31 cellular contexts compared by ENCODE assay signal in the genomic region with DNA sequence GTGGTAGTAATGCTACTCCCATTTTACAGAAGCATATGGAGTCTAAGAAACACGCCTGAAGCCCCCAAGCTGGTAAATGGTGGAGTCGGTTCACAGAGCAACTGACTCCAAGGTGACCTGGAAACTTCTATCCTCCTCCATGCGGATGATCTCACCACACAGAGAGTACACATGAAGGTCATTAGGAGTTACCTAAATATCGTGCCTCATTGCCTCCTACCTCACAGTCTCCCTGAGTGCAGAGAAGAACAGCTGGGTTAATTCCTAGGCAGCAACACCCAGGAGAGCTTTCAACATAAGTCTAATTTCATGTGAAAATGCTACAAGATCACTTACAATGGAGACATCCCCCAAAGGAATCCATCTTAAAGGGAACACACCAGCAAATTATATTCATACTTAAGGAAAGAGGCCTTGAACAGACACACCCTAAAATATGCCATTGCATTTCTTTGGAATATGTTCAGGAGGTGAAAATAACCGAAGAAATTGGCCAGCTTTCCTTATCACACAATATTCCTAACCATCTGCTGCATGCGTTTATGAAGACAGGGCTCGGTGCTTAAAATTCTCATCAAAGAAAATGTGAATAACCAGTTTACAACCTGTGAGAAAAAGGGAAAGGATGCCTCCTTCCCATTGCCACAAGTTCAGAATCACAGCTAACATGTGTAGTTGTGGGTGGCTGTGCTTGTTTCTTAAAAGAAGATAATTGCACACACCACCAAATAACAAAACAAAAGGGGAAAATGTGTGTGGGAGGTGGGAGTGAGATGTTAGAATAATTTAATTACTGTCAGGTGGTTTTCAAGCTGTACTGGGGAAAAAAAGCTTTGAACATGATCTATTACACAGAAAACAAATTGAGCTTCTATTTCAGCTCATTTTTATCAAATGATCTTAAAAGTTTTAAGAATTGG.
DNase-seq lines count a peak whose midpoint lies in the region; ATAC-seq lines count a peak whose summit lies in the region.
"Had no signal": no experiment of that assay in that cellular context is flagged by ENCODE, and none has a peak within 500 bp of the region (broad histone marks: within the 10 kb centered on the region; RNA-seq: fewer than 3 reads in every experiment).

No MANE protein-coding gene starts in this region.

- H3K4me1 ChIP-seq in adipocyte (ENCODE audit: control insufficient read depth, insufficient read depth, low read length): peaks cover 11% of the 10 kb centered on the region

- no peak overlapping the region for H3K9ac ChIP-seq in adipocyte (ENCODE audit: low read length)

- no peaks in the 10 kb centered on the region for H3K9me3 ChIP-seq in adipocyte (ENCODE audit: control insufficient read depth, low read length)
- H3K9me3 ChIP-seq: ovary had no signal

- peak; percentile 60 for DNase-seq in DMS 273 (lab: John Stamatoyannopoulos, UW; ENCODE audit: unreplicated experiment)
- no peak for DNase-seq in DMS 273 treated with DMSO at 0.1 percent for 48 hours (lab: John Stamatoyannopoulos, UW)
- peak; percentile 8 for DNase-seq in DMS79 (lab: John Stamatoyannopoulos, UW)
- peak; percentile 6 for DNase-seq in adipocyte (ENCODE audit: low read depth)
- peak; percentile 33 for DNase-seq in kidney tubule cell (ENCODE audit: low spot score)
- no peak for DNase-seq in NCI-H187 treated with DMSO at 0.1 percent for 48 hours (lab: John Stamatoyannopoulos, UW)
- no peak for DNase-seq in stimulated activated CD4-positive, alpha-beta T cell treated with anti-CD3 and anti-CD28 coated beads, Interleukin-15, amount 100 ng/mL, for 24 hours
- DNase-seq: activated B cell treated with CpG ODN at 0.5 μM for 24 hours; activated CD4-positive, alpha-beta T cell treated with anti-CD3 and anti-CD28 coated beads, Interleukin-2, amount 50 U/mL, for 1 hour; activated effector memory CD4-positive, alpha-beta T cell treated with anti-CD3 and anti-CD28 coated beads, Interleukin-2, amount 50 U/mL, for 16 hours; activated naive CD8-positive, alpha-beta T cell treated with anti-CD3 and anti-CD28 coated beads for 36 hours; activated T-cell treated with anti-CD3 and anti-CD28 coated beads, Interleukin-2, amount 50 U/mL, for 1 hour; aorta; cortex of kidney; effector memory CD8-positive, alpha-beta T cell; foreskin fibroblast; head of caudate nucleus; kidney; NCI-H1092; NCI-H2029 treated with DMSO at 0.1 percent for 48 hours; NCI-H82; nephron progenitor cell; ovary; RPMI8226; stimulated activated CD4-positive, alpha-beta T cell treated with anti-CD3 and anti-CD28 coated beads, Interleukin-2, amount 100 ng/mL, for 24 hours; stimulated activated CD8-positive, alpha-beta memory T cell treated with anti-CD3 and anti-CD28 coated beads, Interleukin-4, amount 100 ng/mL, for 48 hours had no signal

- no peaks in the 10 kb centered on the region for H3K27me3 ChIP-seq in adipocyte (replicated peaks; ENCODE audit: control insufficient read depth, insufficient read depth, low read length)
- H3K27me3 ChIP-seq: cardiac muscle cell, ovary had no signal

- no peak overlapping the region for H3K4me3 ChIP-seq in adipocyte (ENCODE audit: low read length)
- H3K4me3 ChIP-seq: cardiac muscle cell, GM12878, lung, ovary, smooth muscle cell had no signal

- no peaks in the 10 kb centered on the region for H3K36me3 ChIP-seq in adipocyte (ENCODE audit: control insufficient read depth, insufficient read depth, low read length, severe bottlenecking)
- H3K36me3 ChIP-seq: cardiac muscle cell, ovary had no signal

- no peak for ATAC-seq in HG03378 (IDR thresholded peaks at IDR 0.05; ENCODE audit: unreplicated experiment)
- ATAC-seq: effector memory CD8-positive, alpha-beta T cell; GM12878 had no signal

Comparison
In these comparisons a context has a peak if more than half of its experiments do, and no peak if none do; other contexts are left out.
1. DNase-seq: peak in DMS 273 (single experiment), DMS79 (single experiment), adipocyte (single experiment) and kidney tubule cell (single experiment); none in DMS 273 treated with DMSO at 0.1 percent for 48 hours (single experiment), NCI-H187 treated with DMSO at 0.1 percent for 48 hours (single experiment) and stimulated activated CD4-positive, alpha-beta T cell treated with anti-CD3 and anti-CD28 coated beads, Interleukin-15, amount 100 ng/mL, for 24 hours (single experiment).